In genomic region chr19:41959056-41960053, GRCh38 we compare ENCODE assay signal across 1 cellular context.
TF ChIP-seq lines count a peak whose summit lies in the region.

Gene RABAC1, minus strand, starts transcription at chr19:41959321. Its CDS starts 29 bp downstream, at chr19:41959292.

TF ChIP-seq in HepG2, 621 proteins besides CTCF, POLR2A, EP300 and RAD21 (continued from another document and continues in another):
- TF ChIP-seq ZBTB37 (CRISPR knock-in tag; IDR thresholded peaks at IDR 0.05) (no peak), GMEB1 (CRISPR knock-in tag; IDR thresholded peaks at IDR 0.05; ENCODE audit: borderline replicate concordance) (peak; percentile 98), ZNF790 (CRISPR knock-in tag; IDR thresholded peaks at IDR 0.05; ENCODE audit: borderline replicate concordance) (no peak), ZNF691 (CRISPR knock-in tag; IDR thresholded peaks at IDR 0.05; ENCODE audit: borderline replicate concordance, low read depth) (no peak), ZBTB1 (CRISPR knock-in tag; IDR thresholded peaks at IDR 0.05; ENCODE audit: borderline replicate concordance) (no peak), TEF (CRISPR knock-in tag; IDR thresholded peaks at IDR 0.05) (no peak), SPEN (CRISPR knock-in tag; IDR thresholded peaks at IDR 0.05; ENCODE audit: low read depth) (no peak), MAF1 (CRISPR knock-in tag; IDR thresholded peaks at IDR 0.05; ENCODE audit: borderline replicate concordance) (no peak), ZNF24 (IDR thresholded peaks at IDR 0.05) (no peak), ZBTB25 (CRISPR knock-in tag; IDR thresholded peaks at IDR 0.05) (peak; percentile 23; the same call in 1 of the 2 replicates), ZSCAN31 (CRISPR knock-in tag; IDR thresholded peaks at IDR 0.05; ENCODE audit: low read depth) (no peak), DDIT3 (CRISPR knock-in tag; IDR thresholded peaks at IDR 0.05) (no peak), SMARCE1 (IDR thresholded peaks at IDR 0.05; ENCODE audit: borderline replicate concordance) (no peak), RFXAP (CRISPR knock-in tag; IDR thresholded peaks at IDR 0.05; ENCODE audit: borderline replicate concordance) (no peak), THYN1 (CRISPR knock-in tag; IDR thresholded peaks at IDR 0.05; ENCODE audit: borderline replicate concordance, low read depth) (no peak), ZNF414 (CRISPR knock-in tag; IDR thresholded peaks at IDR 0.05) (no peak), RCOR2 (CRISPR knock-in tag; IDR thresholded peaks at IDR 0.05) (no peak), ZNF512 (CRISPR knock-in tag; IDR thresholded peaks at IDR 0.05) (no peak), ZBTB46 (CRISPR knock-in tag; IDR thresholded peaks at IDR 0.05; ENCODE audit: borderline replicate concordance) (no peak), KAT8 (CRISPR knock-in tag; IDR thresholded peaks at IDR 0.05) (peak; percentile 71), FOXO1 (CRISPR knock-in tag; IDR thresholded peaks at IDR 0.05) (0 out of 2 replicates have a peak, but pooled peaks have one; percentile 5), HIC2 (CRISPR knock-in tag; IDR thresholded peaks at IDR 0.05; ENCODE audit: low read depth) (no peak), CBFB (CRISPR knock-in tag; IDR thresholded peaks at IDR 0.05) (peak; percentile 64; the same call in 1 of the 2 replicates), ZFP37 (CRISPR knock-in tag; IDR thresholded peaks at IDR 0.05; ENCODE audit: borderline replicate concordance) (no peak), ZNF484 (CRISPR knock-in tag; IDR thresholded peaks at IDR 0.05; ENCODE audit: borderline replicate concordance, low read depth) (no peak), HES4 (CRISPR knock-in tag; IDR thresholded peaks at IDR 0.05; ENCODE audit: borderline replicate concordance) (no peak), TIGD3 (CRISPR knock-in tag; IDR thresholded peaks at IDR 0.05; ENCODE audit: borderline replicate concordance) (no peak), ZNF761 (CRISPR knock-in tag; conservative IDR thresholded peaks at IDR 0.05) (0 out of 2 replicates have a peak, but pooled peaks have one; percentile 55), ETS1 (CRISPR knock-in tag; IDR thresholded peaks at IDR 0.05) (no peak), ZBTB7A (CRISPR knock-in tag; IDR thresholded peaks at IDR 0.05) (peak; percentile 77; the same call in 1 of the 2 replicates), FOXP1 (IDR thresholded peaks at IDR 0.05) (no peak), FOXP1 (CRISPR knock-in tag; IDR thresholded peaks at IDR 0.05) (no peak), MED13 (CRISPR knock-in tag; IDR thresholded peaks at IDR 0.05) (no peak), TARDBP (CRISPR knock-in tag; IDR thresholded peaks at IDR 0.05) (no peak), MYPOP (CRISPR knock-in tag; IDR thresholded peaks at IDR 0.05) (no peak), ZKSCAN8 (CRISPR knock-in tag; IDR thresholded peaks at IDR 0.05; ENCODE audit: borderline replicate concordance) (no peak), MXI1 (IDR thresholded peaks at IDR 0.05; ENCODE audit: borderline replicate concordance, low read depth, low read length) (peak; percentile 35; the same call in 1 of the 3 replicates), TERF1 (CRISPR knock-in tag; IDR thresholded peaks at IDR 0.05) (no peak), ZNF296 (CRISPR knock-in tag; conservative IDR thresholded peaks at IDR 0.05) (no peak), BRF2 (CRISPR knock-in tag; IDR thresholded peaks at IDR 0.05) (no peak), MAFG (CRISPR knock-in tag; IDR thresholded peaks at IDR 0.05) (no peak), ZSCAN9 (CRISPR knock-in tag; IDR thresholded peaks at IDR 0.05; ENCODE audit: borderline replicate concordance) (no peak)
